In the genomic region with DNA sequence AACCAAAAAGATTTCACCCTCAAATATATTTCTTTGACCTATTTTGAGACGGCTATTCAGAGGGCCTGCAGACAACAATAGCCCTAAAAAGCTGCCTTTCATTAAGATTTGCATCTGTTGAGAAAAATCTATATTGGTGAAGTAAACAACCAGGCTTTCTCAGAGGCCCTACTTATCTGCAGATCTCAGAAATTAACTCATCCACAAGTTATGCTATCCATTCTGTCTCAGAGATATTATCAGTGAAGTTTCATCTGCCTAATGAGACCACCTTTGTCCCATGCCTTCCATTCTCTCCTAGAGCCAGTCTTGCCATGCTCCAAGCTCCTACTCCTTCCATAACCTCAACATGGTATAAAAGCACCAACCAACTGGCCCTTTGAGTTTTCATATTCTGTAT, we compare ENCODE assay signal across 20 cellular contexts.
"Had no signal": no experiment of that assay in that cellular context is flagged by ENCODE, and none has a peak within 500 bp of the region (broad histone marks: within the 10 kb centered on the region; RNA-seq: fewer than 3 reads in every experiment).

No MANE protein-coding gene starts in this region.

- H3K27me3 Mint-ChIP-seq: naive B cell; stimulated activated memory B cell treated with anti-CD40 and anti-IgM and Interleukin-4, amounts not matched to agents 10 μg/mL and 1 μg/mL and 100 μg/mL, for 72 hours; stimulated activated naive CD8-positive, alpha-beta T cell treated with anti-CD3 and anti-CD28 coated beads, Interleukin-15, Interleukin-2, amounts not matched to agents 100 ng/mL and 50 ng/mL, for 24 hours had no signal

- H3K4me3 ChIP-seq: colonic mucosa, heart right ventricle, lung, psoas muscle, right lobe of liver, tibial artery, upper lobe of left lung, uterus had no signal

- H3K27ac Mint-ChIP-seq: naive B cell; nephron; stimulated activated memory B cell treated with anti-CD40 and anti-IgM and Interleukin-4, amounts not matched to agents 10 μg/mL and 1 μg/mL and 100 μg/mL, for 72 hours; stimulated activated naive CD8-positive, alpha-beta T cell treated with anti-CD3 and anti-CD28 coated beads, Interleukin-15, Interleukin-2, amounts not matched to agents 100 ng/mL and 50 ng/mL, for 24 hours had no signal

- DNase-seq: colonic mucosa; dermis blood vessel endothelial cell; foreskin melanocyte; heart right ventricle; left colon; left ventricle myocardium superior; mesenchymal stem cell; naive B cell; psoas muscle; retina; right lobe of liver; stimulated activated CD4-positive, alpha-beta T cell treated with anti-CD3 and anti-CD28 coated beads, Interleukin-4, amount 100 ng/mL, for 1 hour; stimulated activated CD8-positive, alpha-beta memory T cell treated with anti-CD3 and anti-CD28 coated beads, Interleukin-4, amount 100 ng/mL, for 48 hours; tibial artery; upper lobe of left lung; uterus had no signal

- H3K27ac ChIP-seq: colonic mucosa, heart right ventricle, right lobe of liver, tibial artery, upper lobe of left lung, uterus had no signal

- H3K9me3 Mint-ChIP-seq: nephron had no signal

- H3K4me1 ChIP-seq: colonic mucosa, right lobe of liver, tibial artery, upper lobe of left lung, uterus had no signal

- H3K4me3 Mint-ChIP-seq: naive B cell; nephron; stimulated activated memory B cell treated with anti-CD40 and anti-IgM and Interleukin-4, amounts not matched to agents 10 μg/mL and 1 μg/mL and 100 μg/mL, for 72 hours; stimulated activated naive CD8-positive, alpha-beta T cell treated with anti-CD3 and anti-CD28 coated beads, Interleukin-15, Interleukin-2, amounts not matched to agents 100 ng/mL and 50 ng/mL, for 24 hours had no signal

- H3K36me3 Mint-ChIP-seq: naive B cell; stimulated activated memory B cell treated with anti-CD40 and anti-IgM and Interleukin-4, amounts not matched to agents 10 μg/mL and 1 μg/mL and 100 μg/mL, for 72 hours had no signal

- H3K27me3 ChIP-seq: colonic mucosa, heart right ventricle, right lobe of liver, tibial artery, upper lobe of left lung, uterus had no signal

- H3K9me3 ChIP-seq: colonic mucosa, psoas muscle, right lobe of liver, upper lobe of left lung had no signal

- ATAC-seq: heart right ventricle; left colon; left ventricle myocardium superior; psoas muscle; right lobe of liver; stimulated activated memory B cell treated with anti-CD40 and anti-IgM and Interleukin-4, amounts not matched to agents 10 μg/mL and 1 μg/mL and 100 μg/mL, for 72 hours had no signal

- H3K36me3 ChIP-seq: colonic mucosa, right lobe of liver, upper lobe of left lung, uterus had no signal

- H3K4me1 Mint-ChIP-seq: naive B cell; stimulated activated memory B cell treated with anti-CD40 and anti-IgM and Interleukin-4, amounts not matched to agents 10 μg/mL and 1 μg/mL and 100 μg/mL, for 72 hours had no signal
